In genomic region chr14:64506751-64507150, GRCh38 we compare ENCODE assay signal across 1 cellular context.
TF ChIP-seq lines count a peak whose summit lies in the region.

No MANE protein-coding gene starts in this region.

TF ChIP-seq in K562, 482 proteins besides CTCF, POLR2A, EP300 and RAD21:
- TF ChIP-seq ZBTB9 (CRISPR knock-in tag; IDR thresholded peaks at IDR 0.05) (no peak), GTF3C2 (IDR thresholded peaks at IDR 0.05; ENCODE audit: borderline replicate concordance, extremely low read depth, insufficient read length) (no peak), FOXK1 (CRISPR knock-in tag; IDR thresholded peaks at IDR 0.05; ENCODE audit: borderline replicate concordance) (no peak), FOXJ3 (CRISPR knock-in tag; IDR thresholded peaks at IDR 0.05) (no peak), STAG1 (CRISPR knock-in tag; IDR thresholded peaks at IDR 0.05; ENCODE audit: borderline replicate concordance) (no peak), CXXC5 (CRISPR knock-in tag; IDR thresholded peaks at IDR 0.05) (no peak), ATF1 (CRISPR knock-in tag; IDR thresholded peaks at IDR 0.05) (no peak), ATF1 (tag; IDR thresholded peaks at IDR 0.05) (no peak), ZNF124 (CRISPR knock-in tag; IDR thresholded peaks at IDR 0.05) (no peak), PTTG1 (tag; IDR thresholded peaks at IDR 0.05; ENCODE audit: low read depth) (no peak), BRD9 (IDR thresholded peaks at IDR 0.05; ENCODE audit: low read depth, partially characterized antibody) (no peak), CHD4 (IDR thresholded peaks at IDR 0.05; ENCODE audit: insufficient read depth, insufficient replicate concordance, low read depth, low read length, poor library complexity, severe bottlenecking) (no peak), ZKSCAN3 (CRISPR knock-in tag; IDR thresholded peaks at IDR 0.05) (no peak), ZNF695 (CRISPR knock-in tag; IDR thresholded peaks at IDR 0.05) (no peak), NFIC (IDR thresholded peaks at IDR 0.05) (no peak), RBM25 (IDR thresholded peaks at IDR 0.05; ENCODE audit: low read depth, low read length, severe bottlenecking) (no peak), BHLHE40 (IDR thresholded peaks at IDR 0.05; ENCODE audit: low read length) (no peak), USF2 (CRISPR knock-in tag; IDR thresholded peaks at IDR 0.05) (no peak), HDAC2 (IDR thresholded peaks at IDR 0.05) (no peak)
